13 cellular contexts compared by ENCODE assay signal in genomic region chr9:89666950-89667349, GRCh38.
DNase-seq lines count a peak whose midpoint lies in the region; ATAC-seq and TF ChIP-seq lines count a peak whose summit lies in the region.
"Had no signal": no experiment of that assay in that cellular context is flagged by ENCODE, and none has a peak within 500 bp of the region (broad histone marks: within the 10 kb centered on the region; RNA-seq: fewer than 3 reads in every experiment).

No MANE protein-coding gene starts in this region.

- H3K4me2 ChIP-seq in osteoblast (ENCODE audit: insufficient read depth, low read length): no peak overlapping the region

- no peaks in the 10 kb centered on the region for H3K36me3 Mint-ChIP-seq in dendritic cell treated with granulocyte-macrophage colony-stimulating factor and Interleukin-4, amounts not matched to agents 40 ng/mL and 50 ng/mL, for 4 days (ENCODE audit: low read depth)
- no peaks in the 10 kb centered on the region for H3K36me3 Mint-ChIP-seq in activated naive CD4-positive, alpha-beta T cell treated with anti-CD3 and anti-CD28 coated beads for 36 hours (ENCODE audit: low read depth)

- peak overlapping the region; percentile 14 for H3K27ac Mint-ChIP-seq in dendritic cell treated with granulocyte-macrophage colony-stimulating factor and Interleukin-4, amounts not matched to agents 40 ng/mL and 50 ng/mL, for 4 days
- no peak overlapping the region for H3K27ac Mint-ChIP-seq in activated naive CD4-positive, alpha-beta T cell treated with anti-CD3 and anti-CD28 coated beads for 36 hours

- no peaks in the 10 kb centered on the region for H4K20me1 ChIP-seq in osteoblast (ENCODE audit: insufficient read depth, low read length)

- H3K79me2 ChIP-seq in osteoblast (ENCODE audit: insufficient read depth, low read length): no peaks in the 10 kb centered on the region

- H3K9me3 ChIP-seq in right atrium auricular region: no peaks in the 10 kb centered on the region
- no peaks in the 10 kb centered on the region for H3K9me3 ChIP-seq in osteoblast (ENCODE audit: low read depth, low read length)
- H3K9me3 ChIP-seq: HAP-1, MG63 had no signal

- peaks cover 3% of the 10 kb centered on the region for H3K27me3 Mint-ChIP-seq in dendritic cell treated with granulocyte-macrophage colony-stimulating factor and Interleukin-4, amounts not matched to agents 40 ng/mL and 50 ng/mL, for 4 days
- no peaks in the 10 kb centered on the region for H3K27me3 Mint-ChIP-seq in activated naive CD4-positive, alpha-beta T cell treated with anti-CD3 and anti-CD28 coated beads for 36 hours (ENCODE audit: low read depth)

- intact Hi-C loops in Right ventricle myocardium superior (cut with DNase I): no loop called here
- intact Hi-C loops in dendritic cell treated with granulocyte-macrophage colony-stimulating factor and Interleukin-4, amounts not matched to agents 40 ng/mL and 50 ng/mL, for 4 days (cut with micrococcal nuclease): loop anchor here (10.0 kb wide), 1 partner anchor 148 kb away; no protein-coding TSS in a partner anchor
- intact Hi-C loops in activated naive CD4-positive, alpha-beta T cell treated with anti-CD3 and anti-CD28 coated beads for 36 hours (cut with micrococcal nuclease): no loop called here

- DNase-seq in Right ventricle myocardium superior (no peak), right atrium auricular region (ENCODE audit: low spot score) (no peak), osteoblast (ENCODE audit: insufficient read length, low spot score, missing footprints) (peak; percentile 73)
- no peak for DNase-seq in activated effector memory CD4-positive, alpha-beta T cell treated with Interleukin-2 at 50 U/mL for 16 hours
- DNase-seq in stimulated activated naive CD4-positive, alpha-beta T cell treated with Interleukin-2 at 50 U/mL for 16 hours (lab: John Stamatoyannopoulos, UW): no peak
- DNase-seq in activated naive CD4-positive, alpha-beta T cell treated with anti-CD3 and anti-CD28 coated beads for 36 hours: no peak
- DNase-seq: MG63, NCI-H2081 treated with DMSO at 0.1 percent for 48 hours, NCI-H226, NCI-H524 treated with DMSO at 0.1 percent for 48 hours, SIG-M5 had no signal

- H2AFZ ChIP-seq in osteoblast (ENCODE audit: low read length): no peak overlapping the region

- ATAC-seq in Right ventricle myocardium superior (ENCODE audit: poor library complexity): peak; percentile 66

- H3K4me1 Mint-ChIP-seq in dendritic cell treated with granulocyte-macrophage colony-stimulating factor and Interleukin-4, amounts not matched to agents 40 ng/mL and 50 ng/mL, for 4 days (ENCODE audit: low read depth): peaks cover 28% of the 10 kb centered on the region
- H3K4me1 Mint-ChIP-seq in activated naive CD4-positive, alpha-beta T cell treated with anti-CD3 and anti-CD28 coated beads for 36 hours (ENCODE audit: low read depth): peaks cover 8% of the 10 kb centered on the region

- CTCF ChIA-PET in activated naive CD4-positive, alpha-beta T cell treated with anti-CD3 and anti-CD28 coated beads for 36 hours (lab: Charles Lee): no interaction called here

- no peak overlapping the region for H3K4me3 Mint-ChIP-seq in dendritic cell treated with granulocyte-macrophage colony-stimulating factor and Interleukin-4, amounts not matched to agents 40 ng/mL and 50 ng/mL, for 4 days
- H3K4me3 Mint-ChIP-seq in activated naive CD4-positive, alpha-beta T cell treated with anti-CD3 and anti-CD28 coated beads for 36 hours: no peak overlapping the region

- H3K4me1 ChIP-seq in right atrium auricular region (peaks cover 0 to 17% of the 10 kb centered on the region in 2 donors), osteoblast (ENCODE audit: insufficient read depth, low read length) (no peaks in the 10 kb centered on the region)

- H3K9me3 Mint-ChIP-seq in dendritic cell treated with granulocyte-macrophage colony-stimulating factor and Interleukin-4, amounts not matched to agents 40 ng/mL and 50 ng/mL, for 4 days: peaks cover 8% of the 10 kb centered on the region
- H3K9me3 Mint-ChIP-seq in activated naive CD4-positive, alpha-beta T cell treated with anti-CD3 and anti-CD28 coated beads for 36 hours: peaks cover 2% of the 10 kb centered on the region

- TF ChIP-seq CTCF in right atrium auricular region (IDR thresholded peaks at IDR 0.05) (no peak), osteoblast (IDR thresholded peaks at IDR 0.05; ENCODE audit: extremely low read depth, low read depth, low read length) (no peak)

- H3K27me3 ChIP-seq in right atrium auricular region (no peaks in the 10 kb centered on the region), osteoblast (ENCODE audit: insufficient read depth, low read length) (no peaks in the 10 kb centered on the region)
- H3K27me3 ChIP-seq: MG63 had no signal

- H3K4me3 ChIP-seq in right atrium auricular region (no peak overlapping the region), osteoblast (ENCODE audit: insufficient read depth, low read length) (no peak overlapping the region)
- H3K4me3 ChIP-seq: HAP-1, MG63 had no signal

- H3K27ac ChIP-seq in right atrium auricular region (no peak overlapping the region), osteoblast (ENCODE audit: low read depth, low read length) (no peak overlapping the region)

- H3K36me3 ChIP-seq in right atrium auricular region: no peaks in the 10 kb centered on the region
- no peaks in the 10 kb centered on the region for H3K36me3 ChIP-seq in osteoblast (ENCODE audit: insufficient read depth, low read length)
- H3K36me3 ChIP-seq: HAP-1, MG63 had no signal
